ENCODE assay signal across 1 cellular context in the genomic region with DNA sequence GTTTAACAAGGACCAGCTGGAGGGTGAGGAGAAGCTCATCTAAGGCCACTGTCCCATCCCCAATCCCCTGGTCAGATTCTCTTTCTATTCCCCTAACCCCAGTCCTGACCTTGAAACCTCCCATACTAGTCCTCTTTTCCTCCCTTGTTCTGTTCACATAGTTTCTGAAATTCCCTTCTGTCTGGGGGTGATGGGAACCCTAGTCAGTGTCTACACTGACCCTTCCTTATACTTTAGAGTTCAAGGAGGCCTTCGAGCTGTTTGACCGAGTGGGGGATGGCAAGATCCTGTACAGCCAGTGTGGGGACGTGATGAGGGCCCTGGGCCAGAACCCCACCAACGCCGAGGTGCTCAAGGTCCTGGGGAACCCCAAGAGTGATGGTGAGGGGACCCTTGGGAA.
TF ChIP-seq lines count a peak whose summit lies in the region.

No MANE protein-coding gene starts in this region.

TF ChIP-seq in GM23338, 12 proteins besides CTCF, POLR2A, EP300 and RAD21:
- no peak for TF ChIP-seq ETS1 (IDR thresholded peaks at IDR 0.05)
- no peak for TF ChIP-seq ZNF331 (CRISPR knock-in tag; IDR thresholded peaks at IDR 0.05; ENCODE audit: low read depth)
- TF ChIP-seq EZH2 (IDR thresholded peaks at IDR 0.05; ENCODE audit: low read depth, unreplicated experiment) = no peak
- TF ChIP-seq POLR2AphosphoS5 (IDR thresholded peaks at IDR 0.05; ENCODE audit: low read depth) = no peak
- no peak for TF ChIP-seq CREB1 (CRISPR knock-in tag; IDR thresholded peaks at IDR 0.05; ENCODE audit: low read depth)
- no peak for TF ChIP-seq EZH2phosphoT487 (IDR thresholded peaks at IDR 0.05; ENCODE audit: unreplicated experiment)
- no peak for TF ChIP-seq REST (IDR thresholded peaks at IDR 0.05; ENCODE audit: unreplicated experiment)
- no peak for TF ChIP-seq JUNB (IDR thresholded peaks at IDR 0.05; ENCODE audit: unreplicated experiment)
- TF ChIP-seq STAT1 (IDR thresholded peaks at IDR 0.05; ENCODE audit: unreplicated experiment) = no peak
- TF ChIP-seq, protein P1, sequence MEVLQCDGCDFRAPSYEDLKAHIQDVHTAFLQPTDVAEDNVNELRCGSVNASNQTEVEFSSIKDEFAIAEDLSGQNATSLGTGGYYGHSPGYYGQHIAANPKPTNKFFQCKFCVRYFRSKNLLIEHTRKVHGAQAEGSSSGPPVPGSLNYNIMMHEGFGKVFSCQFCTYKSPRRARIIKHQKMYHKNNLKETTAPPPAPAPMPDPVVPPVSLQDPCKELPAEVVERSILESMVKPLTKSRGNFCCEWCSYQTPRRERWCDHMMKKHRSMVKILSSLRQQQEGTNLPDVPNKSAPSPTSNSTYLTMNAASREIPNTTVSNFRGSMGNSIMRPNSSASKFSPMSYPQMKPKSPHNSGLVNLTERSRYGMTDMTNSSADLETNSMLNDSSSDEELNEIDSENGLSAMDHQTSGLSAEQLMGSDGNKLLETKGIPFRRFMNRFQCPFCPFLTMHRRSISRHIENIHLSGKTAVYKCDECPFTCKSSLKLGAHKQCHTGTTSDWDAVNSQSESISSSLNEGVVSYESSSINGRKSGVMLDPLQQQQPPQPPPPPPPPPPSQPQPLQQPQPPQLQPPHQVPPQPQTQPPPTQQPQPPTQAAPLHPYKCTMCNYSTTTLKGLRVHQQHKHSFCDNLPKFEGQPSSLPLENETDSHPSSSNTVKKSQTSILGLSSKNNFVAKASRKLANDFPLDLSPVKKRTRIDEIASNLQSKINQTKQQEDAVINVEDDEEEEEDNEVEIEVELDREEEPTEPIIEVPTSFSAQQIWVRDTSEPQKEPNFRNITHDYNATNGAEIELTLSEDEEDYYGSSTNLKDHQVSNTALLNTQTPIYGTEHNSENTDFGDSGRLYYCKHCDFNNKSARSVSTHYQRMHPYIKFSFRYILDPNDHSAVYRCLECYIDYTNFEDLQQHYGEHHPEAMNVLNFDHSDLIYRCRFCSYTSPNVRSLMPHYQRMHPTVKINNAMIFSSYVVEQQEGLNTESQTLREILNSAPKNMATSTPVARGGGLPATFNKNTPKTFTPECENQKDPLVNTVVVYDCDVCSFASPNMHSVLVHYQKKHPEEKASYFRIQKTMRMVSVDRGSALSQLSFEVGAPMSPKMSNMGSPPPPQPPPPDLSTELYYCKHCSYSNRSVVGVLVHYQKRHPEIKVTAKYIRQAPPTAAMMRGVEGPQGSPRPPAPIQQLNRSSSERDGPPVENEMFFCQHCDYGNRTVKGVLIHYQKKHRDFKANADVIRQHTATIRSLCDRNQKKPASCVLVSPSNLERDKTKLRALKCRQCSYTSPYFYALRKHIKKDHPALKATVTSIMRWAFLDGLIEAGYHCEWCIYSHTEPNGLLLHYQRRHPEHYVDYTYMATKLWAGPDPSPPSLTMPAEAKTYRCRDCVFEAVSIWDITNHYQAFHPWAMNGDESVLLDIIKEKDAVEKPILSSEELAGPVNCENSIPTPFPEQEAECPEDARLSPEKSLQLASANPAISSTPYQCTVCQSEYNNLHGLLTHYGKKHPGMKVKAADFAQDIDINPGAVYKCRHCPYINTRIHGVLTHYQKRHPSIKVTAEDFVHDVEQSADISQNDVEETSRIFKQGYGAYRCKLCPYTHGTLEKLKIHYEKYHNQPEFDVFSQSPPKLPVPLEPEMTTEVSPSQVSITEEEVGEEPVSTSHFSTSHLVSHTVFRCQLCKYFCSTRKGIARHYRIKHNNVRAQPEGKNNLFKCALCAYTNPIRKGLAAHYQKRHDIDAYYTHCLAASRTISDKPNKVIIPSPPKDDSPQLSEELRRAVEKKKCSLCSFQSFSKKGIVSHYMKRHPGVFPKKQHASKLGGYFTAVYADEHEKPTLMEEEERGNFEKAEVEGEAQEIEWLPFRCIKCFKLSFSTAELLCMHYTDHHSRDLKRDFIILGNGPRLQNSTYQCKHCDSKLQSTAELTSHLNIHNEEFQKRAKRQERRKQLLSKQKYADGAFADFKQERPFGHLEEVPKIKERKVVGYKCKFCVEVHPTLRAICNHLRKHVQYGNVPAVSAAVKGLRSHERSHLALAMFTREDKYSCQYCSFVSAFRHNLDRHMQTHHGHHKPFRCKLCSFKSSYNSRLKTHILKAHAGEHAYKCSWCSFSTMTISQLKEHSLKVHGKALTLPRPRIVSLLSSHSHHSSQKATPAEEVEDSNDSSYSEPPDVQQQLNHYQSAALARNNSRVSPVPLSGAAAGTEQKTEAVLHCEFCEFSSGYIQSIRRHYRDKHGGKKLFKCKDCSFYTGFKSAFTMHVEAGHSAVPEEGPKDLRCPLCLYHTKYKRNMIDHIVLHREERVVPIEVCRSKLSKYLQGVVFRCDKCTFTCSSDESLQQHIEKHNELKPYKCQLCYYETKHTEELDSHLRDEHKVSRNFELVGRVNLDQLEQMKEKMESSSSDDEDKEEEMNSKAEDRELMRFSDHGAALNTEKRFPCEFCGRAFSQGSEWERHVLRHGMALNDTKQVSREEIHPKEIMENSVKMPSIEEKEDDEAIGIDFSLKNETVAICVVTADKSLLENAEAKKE (CRISPR knock-in tag; IDR thresholded peaks at IDR 0.05) = no peak
- no peak for TF ChIP-seq ZNF114 (CRISPR knock-in tag; IDR thresholded peaks at IDR 0.05)
- no peak for TF ChIP-seq NANOG (IDR thresholded peaks at IDR 0.05; ENCODE audit: borderline replicate concordance)
